Comparison of ENCODE assay signal across 24 cellular contexts in genomic region chr6:15395087-15395486, GRCh38.
"Had no signal": no experiment of that assay in that cellular context is flagged by ENCODE, and none has a peak within 500 bp of the region (broad histone marks: within the 10 kb centered on the region; RNA-seq: fewer than 3 reads in every experiment).

No MANE protein-coding gene starts in this region.

- DNase-seq: activated CD4-positive, alpha-beta T cell treated with anti-CD3 and anti-CD28 coated beads for 1 hour; activated CD8-positive, alpha-beta memory T cell treated with anti-CD3 and anti-CD28 coated beads, Interleukin-2, amount 50 U/mL, for 4 hours; activated naive CD4-positive, alpha-beta T cell; activated naive CD8-positive, alpha-beta T cell treated with anti-CD3 and anti-CD28 coated beads, Interleukin-2, amount 10 ng/mL, durations not matched to agents 7 days and 5 days; amygdala; colonic mucosa; dorsolateral prefrontal cortex; esophagus squamous epithelium; gastrocnemius medialis; head of caudate nucleus; hypothalamus; left ventricle myocardium superior; mammary epithelial cell; naive thymus-derived CD8-positive, alpha-beta T cell; posterior cingulate gyrus; sigmoid colon; SK-N-SH; stimulated activated CD4-positive, alpha-beta T cell treated with anti-CD3 and anti-CD28 coated beads, Interleukin-4, amount 100 ng/mL, for 1 hour; transverse colon had no signal

- H3K27ac Mint-ChIP-seq: activated naive CD8-positive, alpha-beta T cell treated with anti-CD3 and anti-CD28 coated beads, Interleukin-2, amount 10 ng/mL, durations not matched to agents 7 days and 5 days; mesothelial cell of epicardium; neural progenitor cell had no signal

- ATAC-seq: gastrocnemius medialis; left ventricle myocardium superior; naive thymus-derived CD8-positive, alpha-beta T cell had no signal

- H3K27me3 ChIP-seq: colonic mucosa, dorsolateral prefrontal cortex, esophagus squamous epithelium, gastrocnemius medialis, neural progenitor cell, sigmoid colon, suprapubic skin, transverse colon had no signal

- H3K4me3 Mint-ChIP-seq: activated naive CD8-positive, alpha-beta T cell treated with anti-CD3 and anti-CD28 coated beads, Interleukin-2, amount 10 ng/mL, durations not matched to agents 7 days and 5 days; mesothelial cell of epicardium; naive thymus-derived CD8-positive, alpha-beta T cell; neural progenitor cell; stimulated activated naive CD8-positive, alpha-beta T cell treated with anti-CD3 and anti-CD28 coated beads, Interleukin-15, Interleukin-2, amounts not matched to agents 100 ng/mL and 50 ng/mL, for 24 hours had no signal

- H3K9me3 ChIP-seq: colonic mucosa, esophagus squamous epithelium, gastrocnemius medialis, sigmoid colon, SK-N-SH, suprapubic skin, transverse colon had no signal

- H3K4me2 ChIP-seq: neural progenitor cell, SK-N-SH, smooth muscle cell had no signal

- H3K27ac ChIP-seq: colonic mucosa, dorsolateral prefrontal cortex, esophagus squamous epithelium, gastrocnemius medialis, neural progenitor cell, sigmoid colon, suprapubic skin, transverse colon had no signal

- H2AFZ ChIP-seq: neural progenitor cell had no signal

- H3K9me2 ChIP-seq: SK-N-SH had no signal

- H3K9me3 Mint-ChIP-seq: activated naive CD8-positive, alpha-beta T cell treated with anti-CD3 and anti-CD28 coated beads, Interleukin-2, amount 10 ng/mL, durations not matched to agents 7 days and 5 days; naive thymus-derived CD8-positive, alpha-beta T cell; stimulated activated naive CD8-positive, alpha-beta T cell treated with anti-CD3 and anti-CD28 coated beads, Interleukin-15, Interleukin-2, amounts not matched to agents 100 ng/mL and 50 ng/mL, for 24 hours had no signal

- H3K36me3 ChIP-seq: colonic mucosa, esophagus squamous epithelium, gastrocnemius medialis, neural progenitor cell, sigmoid colon, suprapubic skin, transverse colon had no signal

- H3K4me3 ChIP-seq: colonic mucosa, dorsolateral prefrontal cortex, esophagus squamous epithelium, gastrocnemius medialis, neural progenitor cell, sigmoid colon, smooth muscle cell, suprapubic skin, transverse colon had no signal

- H3K27me3 Mint-ChIP-seq: activated naive CD8-positive, alpha-beta T cell treated with anti-CD3 and anti-CD28 coated beads, Interleukin-2, amount 10 ng/mL, durations not matched to agents 7 days and 5 days; naive thymus-derived CD8-positive, alpha-beta T cell; stimulated activated naive CD8-positive, alpha-beta T cell treated with anti-CD3 and anti-CD28 coated beads, Interleukin-15, Interleukin-2, amounts not matched to agents 100 ng/mL and 50 ng/mL, for 24 hours had no signal
